1 cellular context compared by ENCODE assay signal in the genomic region with DNA sequence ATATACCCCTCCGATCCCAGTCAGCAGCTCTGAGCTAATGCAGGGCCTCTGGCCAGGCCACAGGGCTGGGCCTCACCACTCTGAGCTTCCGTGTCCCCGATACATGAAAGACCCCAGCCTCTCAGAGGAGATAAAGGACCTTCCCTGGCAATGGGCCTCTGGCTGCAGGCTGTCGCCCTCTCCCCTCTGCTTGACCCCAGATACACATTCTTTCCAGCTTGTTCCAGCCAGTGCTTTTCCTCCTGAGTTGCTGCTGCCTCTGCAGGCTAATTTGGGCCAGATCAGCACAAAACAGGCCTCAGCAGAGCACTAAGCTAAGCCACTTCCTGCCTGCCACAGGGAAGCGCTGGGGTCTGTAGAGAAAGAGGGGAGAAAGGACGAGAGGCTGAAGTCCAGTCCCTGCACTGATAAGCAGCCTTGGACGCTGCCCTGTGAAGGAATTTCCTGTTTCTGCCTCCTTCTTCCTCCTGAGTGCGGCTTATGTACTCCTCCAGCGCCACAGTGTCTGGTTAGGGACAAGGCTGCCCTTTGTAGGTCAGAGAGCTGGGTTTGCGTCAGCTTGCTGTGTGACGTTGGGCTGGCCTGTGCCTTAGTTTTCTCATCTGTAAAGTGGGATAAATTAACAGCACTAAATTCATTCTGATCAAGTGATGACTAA.
TF ChIP-seq lines count a peak whose summit lies in the region.

No MANE protein-coding gene starts in this region.

TF ChIP-seq in HepG2, 621 proteins besides CTCF, POLR2A, EP300 and RAD21 (continued from another document and continues in another):
- TF ChIP-seq ZNF558 (CRISPR knock-in tag; IDR thresholded peaks at IDR 0.05; ENCODE audit: borderline replicate concordance): no peak
- TF ChIP-seq MTA3 (CRISPR knock-in tag; IDR thresholded peaks at IDR 0.05): no peak
- TF ChIP-seq, protein P1, sequence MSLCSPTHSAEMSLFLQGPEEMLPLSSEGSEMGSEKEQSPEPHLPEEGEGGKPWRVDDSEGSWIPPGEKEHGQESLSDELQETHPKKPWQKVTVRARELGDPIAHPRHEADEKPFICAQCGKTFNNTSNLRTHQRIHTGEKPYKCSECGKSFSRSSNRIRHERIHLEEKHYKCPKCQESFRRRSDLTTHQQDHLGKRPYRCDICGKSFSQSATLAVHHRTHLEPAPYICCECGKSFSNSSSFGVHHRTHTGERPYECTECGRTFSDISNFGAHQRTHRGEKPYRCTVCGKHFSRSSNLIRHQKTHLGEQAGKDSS (CRISPR knock-in tag; IDR thresholded peaks at IDR 0.05; ENCODE audit: borderline replicate concordance, low read depth): peak; percentile 50
- TF ChIP-seq, protein P2, sequence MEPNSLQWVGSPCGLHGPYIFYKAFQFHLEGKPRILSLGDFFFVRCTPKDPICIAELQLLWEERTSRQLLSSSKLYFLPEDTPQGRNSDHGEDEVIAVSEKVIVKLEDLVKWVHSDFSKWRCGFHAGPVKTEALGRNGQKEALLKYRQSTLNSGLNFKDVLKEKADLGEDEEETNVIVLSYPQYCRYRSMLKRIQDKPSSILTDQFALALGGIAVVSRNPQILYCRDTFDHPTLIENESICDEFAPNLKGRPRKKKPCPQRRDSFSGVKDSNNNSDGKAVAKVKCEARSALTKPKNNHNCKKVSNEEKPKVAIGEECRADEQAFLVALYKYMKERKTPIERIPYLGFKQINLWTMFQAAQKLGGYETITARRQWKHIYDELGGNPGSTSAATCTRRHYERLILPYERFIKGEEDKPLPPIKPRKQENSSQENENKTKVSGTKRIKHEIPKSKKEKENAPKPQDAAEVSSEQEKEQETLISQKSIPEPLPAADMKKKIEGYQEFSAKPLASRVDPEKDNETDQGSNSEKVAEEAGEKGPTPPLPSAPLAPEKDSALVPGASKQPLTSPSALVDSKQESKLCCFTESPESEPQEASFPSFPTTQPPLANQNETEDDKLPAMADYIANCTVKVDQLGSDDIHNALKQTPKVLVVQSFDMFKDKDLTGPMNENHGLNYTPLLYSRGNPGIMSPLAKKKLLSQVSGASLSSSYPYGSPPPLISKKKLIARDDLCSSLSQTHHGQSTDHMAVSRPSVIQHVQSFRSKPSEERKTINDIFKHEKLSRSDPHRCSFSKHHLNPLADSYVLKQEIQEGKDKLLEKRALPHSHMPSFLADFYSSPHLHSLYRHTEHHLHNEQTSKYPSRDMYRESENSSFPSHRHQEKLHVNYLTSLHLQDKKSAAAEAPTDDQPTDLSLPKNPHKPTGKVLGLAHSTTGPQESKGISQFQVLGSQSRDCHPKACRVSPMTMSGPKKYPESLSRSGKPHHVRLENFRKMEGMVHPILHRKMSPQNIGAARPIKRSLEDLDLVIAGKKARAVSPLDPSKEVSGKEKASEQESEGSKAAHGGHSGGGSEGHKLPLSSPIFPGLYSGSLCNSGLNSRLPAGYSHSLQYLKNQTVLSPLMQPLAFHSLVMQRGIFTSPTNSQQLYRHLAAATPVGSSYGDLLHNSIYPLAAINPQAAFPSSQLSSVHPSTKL (CRISPR knock-in tag; IDR thresholded peaks at IDR 0.05): peak; percentile 88
- TF ChIP-seq HDAC2 (CRISPR knock-in tag; IDR thresholded peaks at IDR 0.05): peak; percentile 95
- TF ChIP-seq ZNF343 (CRISPR knock-in tag; IDR thresholded peaks at IDR 0.05): peak; percentile 99
- no peak for TF ChIP-seq NFE2L1 (CRISPR knock-in tag; IDR thresholded peaks at IDR 0.05; ENCODE audit: borderline replicate concordance)
- TF ChIP-seq, protein P3, sequence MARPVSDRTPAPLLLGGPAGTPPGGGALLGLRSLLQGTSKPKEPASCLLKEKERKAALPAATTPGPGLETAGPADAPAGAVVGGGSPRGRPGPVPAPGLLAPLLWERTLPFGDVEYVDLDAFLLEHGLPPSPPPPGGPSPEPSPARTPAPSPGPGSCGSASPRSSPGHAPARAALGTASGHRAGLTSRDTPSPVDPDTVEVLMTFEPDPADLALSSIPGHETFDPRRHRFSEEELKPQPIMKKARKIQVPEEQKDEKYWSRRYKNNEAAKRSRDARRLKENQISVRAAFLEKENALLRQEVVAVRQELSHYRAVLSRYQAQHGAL (CRISPR knock-in tag; IDR thresholded peaks at IDR 0.05; ENCODE audit: not compliant biosample characterization): no peak
- no peak for TF ChIP-seq U2AF1 (optimal IDR thresholded peaks at IDR 0.05; ENCODE audit: low read depth, low read length)
- TF ChIP-seq SOX6 (IDR thresholded peaks at IDR 0.05): no peak
- peak; percentile 73 for TF ChIP-seq SOX6 (CRISPR knock-in tag; IDR thresholded peaks at IDR 0.05)
- TF ChIP-seq ZBTB21 (CRISPR knock-in tag; IDR thresholded peaks at IDR 0.05): peak; percentile 90
- TF ChIP-seq, protein P4, sequence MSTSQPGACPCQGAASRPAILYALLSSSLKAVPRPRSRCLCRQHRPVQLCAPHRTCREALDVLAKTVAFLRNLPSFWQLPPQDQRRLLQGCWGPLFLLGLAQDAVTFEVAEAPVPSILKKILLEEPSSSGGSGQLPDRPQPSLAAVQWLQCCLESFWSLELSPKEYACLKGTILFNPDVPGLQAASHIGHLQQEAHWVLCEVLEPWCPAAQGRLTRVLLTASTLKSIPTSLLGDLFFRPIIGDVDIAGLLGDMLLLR (CRISPR knock-in tag; IDR thresholded peaks at IDR 0.05): no peak
- TF ChIP-seq, protein P5, sequence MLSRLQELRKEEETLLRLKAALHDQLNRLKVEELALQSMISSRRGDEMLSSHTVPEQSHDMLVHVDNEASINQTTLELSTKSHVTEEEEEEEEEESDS (CRISPR knock-in tag; IDR thresholded peaks at IDR 0.05; ENCODE audit: borderline replicate concordance): peak; percentile 61; the same call in 1 of the 2 replicates
- no peak for TF ChIP-seq IKZF1 (IDR thresholded peaks at IDR 0.05)
- TF ChIP-seq, protein P6, sequence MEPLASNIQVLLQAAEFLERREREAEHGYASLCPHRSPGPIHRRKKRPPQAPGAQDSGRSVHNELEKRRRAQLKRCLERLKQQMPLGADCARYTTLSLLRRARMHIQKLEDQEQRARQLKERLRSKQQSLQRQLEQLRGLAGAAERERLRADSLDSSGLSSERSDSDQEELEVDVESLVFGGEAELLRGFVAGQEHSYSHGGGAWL (CRISPR knock-in tag; IDR thresholded peaks at IDR 0.05): no peak
- TF ChIP-seq PCBP2 (optimal IDR thresholded peaks at IDR 0.05; ENCODE audit: low read depth, low read length, poor library complexity, severe bottlenecking): no peak
- TF ChIP-seq ZSCAN29 (CRISPR knock-in tag; conservative IDR thresholded peaks at IDR 0.05): peak; percentile 88; the same call in 1 of the 2 replicates
- TF ChIP-seq, protein P7, sequence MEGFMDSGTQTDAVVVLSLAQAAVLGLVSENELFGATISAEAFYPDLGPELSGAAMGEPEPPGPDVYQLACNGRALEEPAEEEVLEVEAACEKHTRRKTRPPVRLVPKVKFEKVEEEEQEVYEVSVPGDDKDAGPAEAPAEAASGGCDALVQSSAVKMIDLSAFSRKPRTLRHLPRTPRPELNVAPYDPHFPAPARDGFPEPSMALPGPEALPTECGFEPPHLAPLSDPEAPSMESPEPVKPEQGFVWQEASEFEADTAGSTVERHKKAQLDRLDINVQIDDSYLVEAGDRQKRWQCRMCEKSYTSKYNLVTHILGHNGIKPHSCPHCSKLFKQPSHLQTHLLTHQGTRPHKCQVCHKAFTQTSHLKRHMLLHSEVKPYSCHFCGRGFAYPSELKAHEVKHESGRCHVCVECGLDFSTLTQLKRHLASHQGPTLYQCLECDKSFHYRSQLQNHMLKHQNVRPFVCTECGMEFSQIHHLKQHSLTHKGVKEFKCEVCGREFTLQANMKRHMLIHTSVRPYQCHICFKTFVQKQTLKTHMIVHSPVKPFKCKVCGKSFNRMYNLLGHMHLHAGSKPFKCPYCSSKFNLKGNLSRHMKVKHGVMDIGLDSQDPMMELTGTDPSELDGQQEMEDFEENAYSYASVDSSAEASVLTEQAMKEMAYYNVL (CRISPR knock-in tag; IDR thresholded peaks at IDR 0.05; ENCODE audit: borderline replicate concordance): peak; percentile 84; the same call in 1 of the 2 replicates
- TF ChIP-seq, protein P8, sequence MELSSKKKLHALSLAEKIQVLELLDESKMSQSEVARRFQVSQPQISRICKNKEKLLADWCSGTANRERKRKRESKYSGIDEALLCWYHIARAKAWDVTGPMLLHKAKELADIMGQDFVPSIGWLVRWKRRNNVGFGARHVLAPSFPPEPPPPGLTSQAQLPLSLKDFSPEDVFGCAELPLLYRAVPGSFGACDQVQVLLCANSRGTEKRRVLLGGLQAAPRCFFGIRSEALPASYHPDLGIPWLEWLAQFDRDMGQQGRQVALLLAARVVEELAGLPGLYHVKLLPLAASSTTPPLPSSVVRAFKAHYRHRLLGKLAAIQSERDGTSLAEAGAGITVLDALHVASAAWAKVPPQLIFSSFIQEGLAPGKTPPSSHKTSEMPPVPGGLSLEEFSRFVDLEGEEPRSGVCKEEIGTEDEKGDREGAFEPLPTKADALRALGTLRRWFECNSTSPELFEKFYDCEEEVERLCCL (CRISPR knock-in tag; IDR thresholded peaks at IDR 0.05; ENCODE audit: borderline replicate concordance): 0 out of 2 replicates have a peak, but pooled peaks have one; percentile 46
- TF ChIP-seq ZMYM3 (CRISPR knock-in tag; IDR thresholded peaks at IDR 0.05): peak; percentile 100
- TF ChIP-seq, protein P9, sequence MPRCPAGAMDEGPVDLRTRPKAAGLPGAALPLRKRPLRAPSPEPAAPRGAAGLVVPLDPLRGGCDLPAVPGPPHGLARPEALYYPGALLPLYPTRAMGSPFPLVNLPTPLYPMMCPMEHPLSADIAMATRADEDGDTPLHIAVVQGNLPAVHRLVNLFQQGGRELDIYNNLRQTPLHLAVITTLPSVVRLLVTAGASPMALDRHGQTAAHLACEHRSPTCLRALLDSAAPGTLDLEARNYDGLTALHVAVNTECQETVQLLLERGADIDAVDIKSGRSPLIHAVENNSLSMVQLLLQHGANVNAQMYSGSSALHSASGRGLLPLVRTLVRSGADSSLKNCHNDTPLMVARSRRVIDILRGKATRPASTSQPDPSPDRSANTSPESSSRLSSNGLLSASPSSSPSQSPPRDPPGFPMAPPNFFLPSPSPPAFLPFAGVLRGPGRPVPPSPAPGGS (CRISPR knock-in tag; IDR thresholded peaks at IDR 0.05): peak; percentile 76
- TF ChIP-seq, protein P10, sequence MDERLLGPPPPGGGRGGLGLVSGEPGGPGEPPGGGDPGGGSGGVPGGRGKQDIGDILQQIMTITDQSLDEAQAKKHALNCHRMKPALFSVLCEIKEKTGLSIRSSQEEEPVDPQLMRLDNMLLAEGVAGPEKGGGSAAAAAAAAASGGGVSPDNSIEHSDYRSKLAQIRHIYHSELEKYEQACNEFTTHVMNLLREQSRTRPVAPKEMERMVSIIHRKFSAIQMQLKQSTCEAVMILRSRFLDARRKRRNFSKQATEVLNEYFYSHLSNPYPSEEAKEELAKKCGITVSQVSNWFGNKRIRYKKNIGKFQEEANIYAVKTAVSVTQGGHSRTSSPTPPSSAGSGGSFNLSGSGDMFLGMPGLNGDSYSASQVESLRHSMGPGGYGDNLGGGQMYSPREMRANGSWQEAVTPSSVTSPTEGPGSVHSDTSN (CRISPR knock-in tag; IDR thresholded peaks at IDR 0.05): no peak
- no peak for TF ChIP-seq REL (CRISPR knock-in tag; conservative IDR thresholded peaks at IDR 0.05)
- no peak for TF ChIP-seq PAF1 (CRISPR knock-in tag; IDR thresholded peaks at IDR 0.05)
- TF ChIP-seq, protein P11, sequence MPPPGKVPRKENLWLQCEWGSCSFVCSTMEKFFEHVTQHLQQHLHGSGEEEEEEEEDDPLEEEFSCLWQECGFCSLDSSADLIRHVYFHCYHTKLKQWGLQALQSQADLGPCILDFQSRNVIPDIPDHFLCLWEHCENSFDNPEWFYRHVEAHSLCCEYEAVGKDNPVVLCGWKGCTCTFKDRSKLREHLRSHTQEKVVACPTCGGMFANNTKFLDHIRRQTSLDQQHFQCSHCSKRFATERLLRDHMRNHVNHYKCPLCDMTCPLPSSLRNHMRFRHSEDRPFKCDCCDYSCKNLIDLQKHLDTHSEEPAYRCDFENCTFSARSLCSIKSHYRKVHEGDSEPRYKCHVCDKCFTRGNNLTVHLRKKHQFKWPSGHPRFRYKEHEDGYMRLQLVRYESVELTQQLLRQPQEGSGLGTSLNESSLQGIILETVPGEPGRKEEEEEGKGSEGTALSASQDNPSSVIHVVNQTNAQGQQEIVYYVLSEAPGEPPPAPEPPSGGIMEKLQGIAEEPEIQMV (CRISPR knock-in tag; IDR thresholded peaks at IDR 0.05; ENCODE audit: low read depth): no peak; the same call in 1 of the 2 replicates
- TF ChIP-seq TBX2 (CRISPR knock-in tag; IDR thresholded peaks at IDR 0.05; ENCODE audit: borderline replicate concordance): peak; percentile 72; the same call in 1 of the 2 replicates
- TF ChIP-seq KLF13 (CRISPR knock-in tag; IDR thresholded peaks at IDR 0.05): no peak
- TF ChIP-seq, protein P12, sequence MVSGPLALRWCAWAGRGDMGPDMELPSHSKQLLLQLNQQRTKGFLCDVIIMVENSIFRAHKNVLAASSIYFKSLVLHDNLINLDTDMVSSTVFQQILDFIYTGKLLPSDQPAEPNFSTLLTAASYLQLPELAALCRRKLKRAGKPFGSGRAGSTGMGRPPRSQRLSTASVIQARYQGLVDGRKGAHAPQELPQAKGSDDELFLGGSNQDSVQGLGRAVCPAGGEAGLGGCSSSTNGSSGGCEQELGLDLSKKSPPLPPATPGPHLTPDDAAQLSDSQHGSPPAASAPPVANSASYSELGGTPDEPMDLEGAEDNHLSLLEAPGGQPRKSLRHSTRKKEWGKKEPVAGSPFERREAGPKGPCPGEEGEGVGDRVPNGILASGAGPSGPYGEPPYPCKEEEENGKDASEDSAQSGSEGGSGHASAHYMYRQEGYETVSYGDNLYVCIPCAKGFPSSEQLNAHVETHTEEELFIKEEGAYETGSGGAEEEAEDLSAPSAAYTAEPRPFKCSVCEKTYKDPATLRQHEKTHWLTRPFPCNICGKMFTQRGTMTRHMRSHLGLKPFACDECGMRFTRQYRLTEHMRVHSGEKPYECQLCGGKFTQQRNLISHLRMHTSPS (CRISPR knock-in tag; IDR thresholded peaks at IDR 0.05; ENCODE audit: low read depth): no peak
- TF ChIP-seq EZH2 (conservative IDR thresholded peaks at IDR 0.05; ENCODE audit: low read depth, low read length): no peak
- peak; percentile 59; the same call in 1 of the 2 replicates for TF ChIP-seq MYC (CRISPR knock-in tag; IDR thresholded peaks at IDR 0.05; ENCODE audit: borderline replicate concordance)
- peak; percentile 96 for TF ChIP-seq MED1 (CRISPR knock-in tag; IDR thresholded peaks at IDR 0.05)
- peak; percentile 34 for TF ChIP-seq GABPA (IDR thresholded peaks at IDR 0.05; ENCODE audit: low read depth, low read length)
- peak; percentile 81 for TF ChIP-seq GABPA (CRISPR knock-in tag; IDR thresholded peaks at IDR 0.05; ENCODE audit: low read depth)
- TF ChIP-seq BORCS8-MEF2B (CRISPR knock-in tag; IDR thresholded peaks at IDR 0.05): peak; percentile 89
- no peak for TF ChIP-seq KDM4B (CRISPR knock-in tag; IDR thresholded peaks at IDR 0.05)
- 0 out of 2 replicates have a peak, but pooled peaks have one; percentile 57 for TF ChIP-seq ZFP37 (CRISPR knock-in tag; IDR thresholded peaks at IDR 0.05; ENCODE audit: borderline replicate concordance)
- TF ChIP-seq, protein P13, sequence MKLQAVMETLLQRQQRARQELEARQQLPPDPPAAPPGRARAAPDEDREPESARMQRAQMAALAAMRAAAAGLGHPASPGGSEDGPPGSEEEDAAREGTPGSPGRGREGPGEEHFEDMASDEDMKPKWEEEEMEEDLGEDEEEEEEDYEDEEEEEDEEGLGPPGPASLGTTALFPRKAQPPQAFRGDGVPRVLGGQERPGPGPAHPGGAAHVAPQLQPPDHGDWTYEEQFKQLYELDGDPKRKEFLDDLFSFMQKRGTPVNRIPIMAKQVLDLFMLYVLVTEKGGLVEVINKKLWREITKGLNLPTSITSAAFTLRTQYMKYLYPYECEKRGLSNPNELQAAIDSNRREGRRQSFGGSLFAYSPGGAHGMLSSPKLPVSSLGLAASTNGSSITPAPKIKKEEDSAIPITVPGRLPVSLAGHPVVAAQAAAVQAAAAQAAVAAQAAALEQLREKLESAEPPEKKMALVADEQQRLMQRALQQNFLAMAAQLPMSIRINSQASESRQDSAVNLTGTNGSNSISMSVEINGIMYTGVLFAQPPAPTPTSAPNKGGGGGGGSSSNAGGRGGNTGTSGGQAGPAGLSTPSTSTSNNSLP (IDR thresholded peaks at IDR 0.05; ENCODE audit: low read depth, low read length): peak; percentile 21; the same call in 1 of the 2 replicates
- TF ChIP-seq WIZ (CRISPR knock-in tag; IDR thresholded peaks at IDR 0.05): no peak
- no peak; the same call in 1 of the 2 replicates for TF ChIP-seq FOXJ3 (CRISPR knock-in tag; IDR thresholded peaks at IDR 0.05; ENCODE audit: borderline replicate concordance)
